ENCODE assay signal across 2 cellular contexts in genomic region chr6:66997579-66997978, GRCh38.
DNase-seq lines count a peak whose midpoint lies in the region; ATAC-seq, FAIRE-seq and TF ChIP-seq lines count a peak whose summit lies in the region.
"Not testable (repeated sequence)": the region's sequence is repeated elsewhere in the genome, so short reads cannot be mapped to it uniquely, and the experiment has no call there.

No MANE protein-coding gene starts in this region.

- not testable (repeated sequence) for TF ChIP-seq POLR2A in K562 (conservative IDR thresholded peaks at IDR 0.05)

- H3K27ac ChIP-seq in HEK293 (ENCODE audit: extremely low read depth, low read depth, low read length); K562 (ENCODE audit: extremely low read depth, low read depth, low read length): not testable (repeated sequence)

- intact Hi-C loops in K562 (cut with micrococcal nuclease) = not testable (repeated sequence)

- not testable (repeated sequence) for TF ChIP-seq CTCF in HEK293 (tag by site-specific recombination; IDR thresholded peaks at IDR 0.05); K562 (IDR thresholded peaks at IDR 0.05 in 2 of 3, conservative IDR thresholded peaks at IDR 0.05 in 1 of 3; ENCODE audit: insufficient read depth in 2 of 3, low read depth in 1 of 3, low read length in 3 of 3)

- not testable (repeated sequence) for ATAC-seq in K562

- not testable (repeated sequence) for FAIRE-seq in K562 (lab: Jason Lieb, UNC)

- POLR2A ChIA-PET in HEK293 (lab: Yijun Ruan, JAX); K562 (lab: Yijun Ruan, JAX): not testable (repeated sequence)

- H3K4me1 ChIP-seq in HEK293 (ENCODE audit: control insufficient read depth, insufficient read depth, low read length); K562 (replicated peaks in 1 of 2; ENCODE audit: control insufficient read depth in 2 of 2, insufficient read depth in 2 of 2, low read length in 2 of 2): not testable (repeated sequence)

- H3K9me1 ChIP-seq in K562 (ENCODE audit: control insufficient read depth, insufficient read depth, low read length) = not testable (repeated sequence)

- not testable (repeated sequence) for H3K9ac ChIP-seq in K562 (ENCODE audit: insufficient read depth in 1 of 2, low read depth in 2 of 2, low read length in 2 of 2)

- H4K20me1 ChIP-seq in K562 (replicated peaks; ENCODE audit: control insufficient read depth, insufficient read depth, low read length) = not testable (repeated sequence)

- not testable (repeated sequence) for H3K4me3 ChIP-seq in HEK293 (ENCODE audit: low read depth, low read length); K562

- not testable (repeated sequence) for H3K4me2 ChIP-seq in K562 (ENCODE audit: insufficient read depth, low read length)

- in situ Hi-C loops in K562 (cut with MboI) = not testable (repeated sequence)

- not testable (repeated sequence) for H3K9me3 ChIP-seq in HEK293 (ENCODE audit: control insufficient read depth, insufficient read depth, low read depth, low read length); K562 (replicated peaks; ENCODE audit: control insufficient read depth, insufficient read depth, low read depth, low read length)

- DNase-seq in K562 (ENCODE audit: extremely low read depth in 1 of 4, low spot score in 3 of 4) = not testable (repeated sequence)

- not testable (repeated sequence) for H3K27me3 ChIP-seq in K562 (ENCODE audit: control insufficient read depth in 2 of 2, insufficient read depth in 2 of 2, low read length in 2 of 2)

- H2AFZ ChIP-seq in K562 (ENCODE audit: low read depth, low read length) = not testable (repeated sequence)

- CTCF ChIA-PET in HEK293 (lab: Yijun Ruan, JAX) = not testable (repeated sequence)
- CTCF ChIA-PET in K562 (lab: Yijun Ruan, JAX; ENCODE audit: low intra/inter-chr PET ratio) = interaction anchor here (0.5 kb wide), 1 partner anchor 115 kb away, joined by 3 read pairs; no protein-coding TSS in a partner anchor

- not testable (repeated sequence) for BruUV-seq in K562 (replicated peaks; lab: Mats Ljungman, UMichigan)

- TF ChIP-seq RAD21 in K562 (CRISPR knock-in tag; conservative IDR thresholded peaks at IDR 0.05 in 1 of 2, IDR thresholded peaks at IDR 0.05 in 1 of 2) = not testable (repeated sequence)

- not testable (repeated sequence) for H3K79me2 ChIP-seq in K562 (ENCODE audit: control insufficient read depth, insufficient read depth, low read length)

- not testable (repeated sequence) for H3K36me3 ChIP-seq in HEK293 (ENCODE audit: control insufficient read depth in 2 of 2, insufficient read depth in 1 of 2, low read length in 2 of 2); K562 (ENCODE audit: control insufficient read depth, insufficient read depth, low read length)

- WGBS in K562 (ENCODE audit: insufficient coverage, low coverage, missing lambda C conversion rate) = 0% methylated on average over 1 of the region's 1 CpG

- not testable (repeated sequence) for TF ChIP-seq EP300 in K562 (IDR thresholded peaks at IDR 0.05; ENCODE audit: low read length)

TF ChIP-seq in HEK293, 187 proteins besides CTCF, POLR2A, EP300 and RAD21:
- peak; percentile 71 for TF ChIP-seq ZNF146 (tag by site-specific recombination; IDR thresholded peaks at IDR 0.05)

TF ChIP-seq in K562, 482 proteins besides CTCF, POLR2A, EP300 and RAD21:
- TF ChIP-seq ZNF146 (CRISPR knock-in tag; IDR thresholded peaks at IDR 0.05; ENCODE audit: unreplicated experiment) = peak; percentile 64
